In genomic region chr3:127275287-127275781, GRCh38 we compare ENCODE assay signal across 21 cellular contexts. TPM values are rescaled to one million over a fixed set of nuclear protein-coding genes. Genes with fewer than 3 reads are reported as not detected.
DNase-seq lines count a peak whose midpoint lies in the region; ATAC-seq and TF ChIP-seq lines count a peak whose summit lies in the region.
"Had no signal": no experiment of that assay in that cellular context is flagged by ENCODE, and none has a peak within 500 bp of the region (broad histone marks: within the 10 kb centered on the region; RNA-seq: fewer than 3 reads in every experiment).

No MANE protein-coding gene starts in this region.

- DNase-seq in A172 (ENCODE audit: low spot score) (peak; percentile 80), H4 (ENCODE audit: low spot score) (peak; percentile 55), fibroblast of the aortic adventitia (ENCODE audit: low read depth) (peak; percentile 47), NCI-H2171 (lab: John Stamatoyannopoulos, UW) (no peak), cerebellar nuclear complex (lab: John Stamatoyannopoulos, UW) (no peak)
- DNase-seq: activated CD8-positive, alpha-beta memory T cell treated with anti-CD3 and anti-CD28 coated beads for 24 hours; amniotic stem cell; colonic mucosa; GOT3; hypothalamus; left lung; natural killer cell; WERI-Rb-1 had no signal

- ATAC-seq in SK-N-SH treated with all-trans-retinoic acid at 6 μM for 48 hours (peak; percentile 93), HG02870 (IDR thresholded peaks at IDR 0.05; ENCODE audit: unreplicated experiment) (no peak), GM18861 (IDR thresholded peaks at IDR 0.05; ENCODE audit: unreplicated experiment) (no peak)
- ATAC-seq: A549, left lung, natural killer cell had no signal

- no peak for TF ChIP-seq CTCF in fibroblast of the aortic adventitia (IDR thresholded peaks at IDR 0.05; ENCODE audit: insufficient read depth, low read length)

- no peak overlapping the region for H3K4me3 ChIP-seq in fibroblast of the aortic adventitia (ENCODE audit: low read depth, low read length)
- H3K4me3 ChIP-seq: A549, colonic mucosa, left lung had no signal

TF ChIP-seq in SK-N-SH treated with all-trans-retinoic acid at 6 μM for 48 hours, 23 proteins besides CTCF, POLR2A, EP300 and RAD21:
- TF ChIP-seq PPARA (CRISPR knock-in tag; IDR thresholded peaks at IDR 0.05; ENCODE audit: borderline replicate concordance), result no peak

RNA-seq across cellular contexts. Expression of gene PRR20G, which starts 12.5 kb away (rescaled TPM):
- total RNA-seq in A172 (2014; rRNA removed; shearing (Covaris generic)), result not detected in 2 replicates
- not detected in 2 replicates for total RNA-seq in H4 (2014; rRNA removed; shearing (Covaris generic))
- not detected in 2 replicates for total RNA-seq in fibroblast of the aortic adventitia (ENCODE audit: low replicate concordance)
- total RNA-seq: activated T-helper 2 cell treated with anti-CD3 and anti-CD28 coated beads, Interferon-gamma antibody, Interleukin-2, Interleukin-4, amounts not matched to agents 10 μg/mL and 5 μg/mL and 100 μg/mL, durations not matched to agents 14 hours and 24 hours and 36 hours; colonic mucosa; left lung; natural killer cell; NCI-H460; OCI-LY7; pulmonary artery endothelial cell had no signal

Comparison
In these comparisons a context has a peak if more than half of its experiments do, and no peak if none do; other contexts are left out.
1. DNase-seq: peak in A172 (single experiment), H4 (single experiment) and fibroblast of the aortic adventitia (single experiment); none in NCI-H2171 (single experiment) and cerebellar nuclear complex (0 of 2).